8 cellular contexts compared by ENCODE assay signal in genomic region chr19:44954649-44955499, GRCh38. TPM values are rescaled to one million over a fixed set of nuclear protein-coding genes. Genes with fewer than 3 reads are reported as not detected.
DNase-seq lines count a peak whose midpoint lies in the region; ATAC-seq and TF ChIP-seq lines count a peak whose summit lies in the region.

Gene CLPTM1, plus strand, starts transcription at chr19:44955380. Its CDS starts 16 bp downstream, at chr19:44955396.

- peak within 1 kb of the TSS; percentile 87 for H3K27ac ChIP-seq in MM.1S (ENCODE audit: low read length)

- no peak for TF ChIP-seq CTCF in MM.1S (IDR thresholded peaks at IDR 0.05; ENCODE audit: low read length)
- no peak for TF ChIP-seq CTCF in fibroblast of the aortic adventitia (IDR thresholded peaks at IDR 0.05; ENCODE audit: insufficient read depth, low read length)
- no peak for TF ChIP-seq CTCF in nephron (IDR thresholded peaks at IDR 0.05; ENCODE audit: unreplicated experiment in 3 of 3)

- no peaks in the 10 kb centered on the region for H3K36me3 ChIP-seq in MM.1S (replicated peaks; ENCODE audit: insufficient read depth, low read length)

- H3K79me2 ChIP-seq in MM.1S (ENCODE audit: low read length), result peaks cover 60% of the 10 kb centered on the region

- no peaks in the 10 kb centered on the region for H3K9me3 Mint-ChIP-seq in nephron

- H3K4me2 ChIP-seq in MM.1S (ENCODE audit: low read depth, low read length), result peak within 1 kb of the TSS; percentile 86

- H3K4me3 ChIP-seq in MM.1S (ENCODE audit: low read length), result peak within 1 kb of the TSS; percentile 94
- peak within 1 kb of the TSS; percentile 99 for H3K4me3 ChIP-seq in fibroblast of the aortic adventitia (ENCODE audit: low read depth, low read length)

- no peaks in the 10 kb centered on the region for H3K27me3 ChIP-seq in MM.1S (replicated peaks; ENCODE audit: insufficient read depth, low read length)

- peaks cover 20% of the 10 kb centered on the region for H3K4me1 ChIP-seq in MM.1S (ENCODE audit: low read length)

- H3K9ac ChIP-seq in MM.1S (ENCODE audit: low read length), result peak within 1 kb of the TSS; percentile 83

- H2AFZ ChIP-seq in MM.1S (ENCODE audit: low read length), result peak within 1 kb of the TSS; percentile 92

- ATAC-seq in stimulated activated naive CD8-positive, alpha-beta T cell treated with anti-CD3 and anti-CD28 coated beads, Interleukin-15, Interleukin-2, amounts not matched to agents 100 U/mL and 50 U/mL, for 24 hours, result peak; percentile 94

- in situ Hi-C loops in G401 (cut with HindIII; ENCODE audit: low sequenced_read_pairs), result no loop called here

- H3K9me3 ChIP-seq in MM.1S (replicated peaks; ENCODE audit: insufficient read depth, low read length), result no peaks in the 10 kb centered on the region

- peaks cover 42% of the 10 kb centered on the region for H3K4me1 Mint-ChIP-seq in nephron

- no peaks in the 10 kb centered on the region for H3K9me2 ChIP-seq in MM.1S (replicated peaks; ENCODE audit: insufficient read depth, low read length)

- H3K4me3 Mint-ChIP-seq in nephron, result peak within 1 kb of the TSS; percentile 95 to 99 (median 96)

- no peaks in the 10 kb centered on the region for H3K27me3 Mint-ChIP-seq in nephron (ENCODE audit: low read depth)

- no peaks in the 10 kb centered on the region; the same call in 1 of the 2 replicates for H4K20me1 ChIP-seq in MM.1S (ENCODE audit: insufficient read depth, low read length)

- H3K27ac Mint-ChIP-seq in nephron, result peak within 1 kb of the TSS; percentile 98 to 99 (median 99)

- DNase-seq in G401 (ENCODE audit: low spot score) (peak; percentile 94), HCEC 1CT (peak; percentile 97), MM.1S (peak; percentile 98), SHP77 treated with DMSO at 0.1 percent for 48 hours (lab: John Stamatoyannopoulos, UW) (peak; percentile 87), fibroblast of the aortic adventitia (ENCODE audit: low read depth) (peak; percentile 98)
- peak; percentile 99 for DNase-seq in activated effector memory CD4-positive, alpha-beta T cell treated with anti-CD3 and anti-CD28 coated beads, Interleukin-2, amount 50 U/mL, for 16 hours
- peak; percentile 98 for DNase-seq in stimulated activated naive CD8-positive, alpha-beta T cell treated with anti-CD3 and anti-CD28 coated beads, Interleukin-15, Interleukin-2, amounts not matched to agents 100 U/mL and 50 U/mL, for 24 hours

- H3K36me3 Mint-ChIP-seq in nephron (ENCODE audit: low read depth), result no peaks in the 10 kb centered on the region

- H3F3A ChIP-seq in MM.1S (ENCODE audit: insufficient read depth, low read length), result peaks cover 5% of the 10 kb centered on the region

RNA-seq across cellular contexts. Expression of gene CLPTM1, which starts in this region (rescaled TPM):
- 6.2 and 17.2 TPM in 2 replicates for total RNA-seq in G401 (2014; rRNA removed; shearing (Covaris generic))
- total RNA-seq in fibroblast of the aortic adventitia (ENCODE audit: low replicate concordance), result 11.4 and 39.0 TPM in 2 replicates

Comparison
In these comparisons a context has a peak if more than half of its experiments do, and no peak if none do; other contexts are left out.
1. Peak in every context shown above with its lines: DNase-seq, ATAC-seq, H3K4me3 ChIP-seq and H3K27ac ChIP-seq.